21 cellular contexts compared by ENCODE assay signal in the genomic region with DNA sequence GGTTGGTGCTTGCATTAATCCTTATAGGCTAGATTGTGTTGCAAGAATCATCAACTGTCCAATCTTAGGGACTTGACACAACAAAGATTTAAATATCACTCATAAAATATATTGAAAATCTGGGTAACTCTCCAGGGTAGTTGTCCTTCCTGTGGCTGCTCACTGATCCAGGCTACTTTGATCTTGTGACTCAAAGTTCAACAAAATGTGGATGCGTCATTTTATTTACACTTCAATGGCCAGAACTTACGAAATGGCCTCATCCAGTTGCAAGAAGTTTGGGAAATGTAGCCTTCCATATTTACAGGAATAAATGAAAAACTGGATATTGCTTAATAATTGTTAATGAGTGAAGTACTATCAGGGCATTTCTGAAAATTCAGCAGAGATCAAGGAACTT.
DNase-seq lines count a peak whose midpoint lies in the region; TF ChIP-seq lines count a peak whose summit lies in the region.
"Had no signal": no experiment of that assay in that cellular context is flagged by ENCODE, and none has a peak within 500 bp of the region (broad histone marks: within the 10 kb centered on the region; RNA-seq: fewer than 3 reads in every experiment).

No MANE protein-coding gene starts in this region.

- H3K14ac ChIP-seq in trophoblast cell (ENCODE audit: low read length) = no peak overlapping the region

- no peak overlapping the region for H3K4ac ChIP-seq in trophoblast cell (ENCODE audit: low read depth, low read length)

- H3K27ac ChIP-seq in brain microvascular endothelial cell = no peak overlapping the region
- H3K27ac ChIP-seq in trophoblast cell (ENCODE audit: low read depth, low read length) = no peak overlapping the region
- no peak overlapping the region for H3K27ac ChIP-seq in coronary artery
- H3K27ac ChIP-seq: prostate gland had no signal

- no peak overlapping the region for H2BK120ac ChIP-seq in trophoblast cell (ENCODE audit: insufficient read depth, low read length, poor library complexity)

- no peak overlapping the region for H4K8ac ChIP-seq in trophoblast cell (ENCODE audit: low read depth, low read length)

- H4K91ac ChIP-seq in trophoblast cell (ENCODE audit: low read depth, low read length) = no peak overlapping the region

- DNase-seq in AG09319 (ENCODE audit: extremely low read depth, low read depth) (peak; percentile 20), HT1080 (ENCODE audit: low read depth) (peak; percentile 51), brain microvascular endothelial cell (peak; percentile 47), kidney epithelial cell (ENCODE audit: low read depth) (peak; percentile 61), trophoblast cell (no peak), coronary artery (ENCODE audit: low spot score) (no peak)
- DNase-seq in activated CD4-positive, alpha-beta T cell treated with anti-CD3 and anti-CD28 coated beads, Interleukin-2, amount 10 ng/mL, durations not matched to agents 24 days and 14 days = no peak
- DNase-seq in activated CD4-positive, alpha-beta T cell treated with anti-CD3 and anti-CD28 coated beads, Interleukin-2, amount 10 ng/mL, durations not matched to agents 7 days and 5 days = no peak
- DNase-seq: activated naive CD8-positive, alpha-beta T cell treated with anti-CD3 and anti-CD28 coated beads, Interleukin-2, amount 50 U/mL, for 24 hours; COR-L47; effector memory CD4-positive, alpha-beta T cell; mesendoderm; MV-4-11; NCI-H2081 treated with DMSO at 0.1 percent for 48 hours; NCI-H748 treated with DMSO at 0.1 percent for 48 hours; nephron progenitor cell; stimulated activated naive CD4-positive, alpha-beta T cell treated with Interleukin-2 at 50 U/mL for 16 hours had no signal

- H3K9me3 Mint-ChIP-seq in activated CD4-positive, alpha-beta T cell treated with anti-CD3 and anti-CD28 coated beads, Interleukin-2, amount 10 ng/mL, durations not matched to agents 24 days and 14 days = no peaks in the 10 kb centered on the region
- no peaks in the 10 kb centered on the region for H3K9me3 Mint-ChIP-seq in activated CD4-positive, alpha-beta T cell treated with anti-CD3 and anti-CD28 coated beads, Interleukin-2, amount 10 ng/mL, durations not matched to agents 7 days and 5 days
- H3K9me3 Mint-ChIP-seq: activated T-helper 17 cell treated with anti-CD3 and anti-CD28 coated beads, Interleukin-2, amount 50 U/mL, for 72 hours had no signal

- H3K36me3 ChIP-seq in brain microvascular endothelial cell (replicated peaks) (no peaks in the 10 kb centered on the region), kidney epithelial cell (ENCODE audit: control insufficient read depth, insufficient read depth, low read length) (no peaks in the 10 kb centered on the region), trophoblast cell (ENCODE audit: control insufficient read depth in 1 of 2, insufficient read depth in 2 of 2, low read length in 2 of 2) (peaks cover 0 to 2% of the 10 kb centered on the region in 2 experiments)
- H3K36me3 ChIP-seq: HAP-1, prostate gland had no signal

- no peak overlapping the region for H4K12ac ChIP-seq in trophoblast cell (ENCODE audit: low read depth, low read length)

- no peak for TF ChIP-seq CTCF in AG09319 (IDR thresholded peaks at IDR 0.05; ENCODE audit: low read depth, low read length)
- no peak for TF ChIP-seq CTCF in brain microvascular endothelial cell (IDR thresholded peaks at IDR 0.05; ENCODE audit: low read depth, low read length, missing control alignments)
- no peak for TF ChIP-seq CTCF in kidney epithelial cell (IDR thresholded peaks at IDR 0.05; ENCODE audit: insufficient read depth, low read length, poor library complexity, severe bottlenecking)
- TF ChIP-seq CTCF in coronary artery (IDR thresholded peaks at IDR 0.05) = no peak

- H3K4me3 ChIP-seq in brain microvascular endothelial cell (ENCODE audit: low read depth, low read length) (no peak overlapping the region), kidney epithelial cell (ENCODE audit: low read depth, low read length) (no peak overlapping the region), trophoblast cell (ENCODE audit: low read depth, low read length) (no peak overlapping the region), coronary artery (no peak overlapping the region)
- H3K4me3 ChIP-seq: HAP-1, prostate gland had no signal

- H3K27me3 ChIP-seq in brain microvascular endothelial cell (replicated peaks) = no peaks in the 10 kb centered on the region
- no peaks in the 10 kb centered on the region for H3K27me3 ChIP-seq in kidney epithelial cell (ENCODE audit: control insufficient read depth, insufficient read depth, low read length)
- no peaks in the 10 kb centered on the region for H3K27me3 ChIP-seq in trophoblast cell (ENCODE audit: insufficient read depth, low read length)

- no peaks in the 10 kb centered on the region for H3K36me3 Mint-ChIP-seq in activated CD4-positive, alpha-beta T cell treated with anti-CD3 and anti-CD28 coated beads, Interleukin-2, amount 10 ng/mL, durations not matched to agents 24 days and 14 days (ENCODE audit: low read depth)
- H3K36me3 Mint-ChIP-seq in activated CD4-positive, alpha-beta T cell treated with anti-CD3 and anti-CD28 coated beads, Interleukin-2, amount 10 ng/mL, durations not matched to agents 7 days and 5 days (ENCODE audit: low read depth) = no peaks in the 10 kb centered on the region

- no peak overlapping the region for H2AK5ac ChIP-seq in trophoblast cell (ENCODE audit: low read length)

- H3K4me1 Mint-ChIP-seq in activated CD4-positive, alpha-beta T cell treated with anti-CD3 and anti-CD28 coated beads, Interleukin-2, amount 10 ng/mL, durations not matched to agents 24 days and 14 days = no peaks in the 10 kb centered on the region
- no peaks in the 10 kb centered on the region for H3K4me1 Mint-ChIP-seq in activated CD4-positive, alpha-beta T cell treated with anti-CD3 and anti-CD28 coated beads, Interleukin-2, amount 10 ng/mL, durations not matched to agents 7 days and 5 days
- H3K4me1 Mint-ChIP-seq: activated naive CD8-positive, alpha-beta T cell treated with anti-CD3 and anti-CD28 coated beads, Interleukin-2, amount 50 U/mL, for 24 hours; activated T-helper 17 cell treated with anti-CD3 and anti-CD28 coated beads, Interleukin-2, amount 50 U/mL, for 72 hours; central memory CD8-positive, alpha-beta T cell had no signal

- POLR2A ChIA-PET in activated CD4-positive, alpha-beta T cell treated with anti-CD3 and anti-CD28 coated beads, Interleukin-2, amount 10 ng/mL, durations not matched to agents 7 days and 5 days (lab: Charles Lee) = no interaction called here

- peaks cover 0 to 5% of the 10 kb centered on the region in 2 experiments for H3K4me1 ChIP-seq in trophoblast cell (ENCODE audit: control insufficient read depth in 1 of 2, insufficient read depth in 2 of 2, low read length in 2 of 2)
- H3K4me1 ChIP-seq: HAP-1, prostate gland had no signal

- no peak overlapping the region for H3K4me3 Mint-ChIP-seq in activated CD4-positive, alpha-beta T cell treated with anti-CD3 and anti-CD28 coated beads, Interleukin-2, amount 10 ng/mL, durations not matched to agents 24 days and 14 days
- no peak overlapping the region for H3K4me3 Mint-ChIP-seq in activated CD4-positive, alpha-beta T cell treated with anti-CD3 and anti-CD28 coated beads, Interleukin-2, amount 10 ng/mL, durations not matched to agents 7 days and 5 days
- H3K4me3 Mint-ChIP-seq: activated naive CD8-positive, alpha-beta T cell treated with anti-CD3 and anti-CD28 coated beads, Interleukin-2, amount 50 U/mL, for 24 hours; activated T-helper 17 cell treated with anti-CD3 and anti-CD28 coated beads, Interleukin-2, amount 50 U/mL, for 72 hours; central memory CD8-positive, alpha-beta T cell; nephron progenitor cell had no signal

- H2BK5ac ChIP-seq in trophoblast cell (ENCODE audit: low read depth, low read length, poor library complexity) = no peak overlapping the region

- H2AFZ ChIP-seq in trophoblast cell (ENCODE audit: insufficient read depth, low read length, poor library complexity) = no peak overlapping the region

- no peak overlapping the region for H3K27ac Mint-ChIP-seq in activated CD4-positive, alpha-beta T cell treated with anti-CD3 and anti-CD28 coated beads, Interleukin-2, amount 10 ng/mL, durations not matched to agents 24 days and 14 days
- no peak overlapping the region for H3K27ac Mint-ChIP-seq in activated CD4-positive, alpha-beta T cell treated with anti-CD3 and anti-CD28 coated beads, Interleukin-2, amount 10 ng/mL, durations not matched to agents 7 days and 5 days
- H3K27ac Mint-ChIP-seq: activated naive CD8-positive, alpha-beta T cell treated with anti-CD3 and anti-CD28 coated beads, Interleukin-2, amount 50 U/mL, for 24 hours; activated T-helper 17 cell treated with anti-CD3 and anti-CD28 coated beads, Interleukin-2, amount 50 U/mL, for 72 hours; nephron progenitor cell had no signal

- in situ Hi-C loops in brain microvascular endothelial cell (cut with HindIII; ENCODE audit: low pct_ligation_motif_present, low sequenced_read_pairs) = no loop called here

- H3K9me3 ChIP-seq in trophoblast cell (ENCODE audit: insufficient read depth, low read depth, low read length) = no peaks in the 10 kb centered on the region
- H3K9me3 ChIP-seq: HAP-1, prostate gland had no signal

- intact Hi-C loops in activated CD4-positive, alpha-beta T cell treated with anti-CD3 and anti-CD28 coated beads, Interleukin-2, amount 10 ng/mL, durations not matched to agents 24 days and 14 days (cut with micrococcal nuclease) = no loop called here

- no peaks in the 10 kb centered on the region for H3K79me1 ChIP-seq in trophoblast cell (ENCODE audit: low read length)

- no peak overlapping the region for H3K23ac ChIP-seq in trophoblast cell (ENCODE audit: low read length)

- no peaks in the 10 kb centered on the region for H3K79me2 ChIP-seq in trophoblast cell (ENCODE audit: control insufficient read depth, insufficient read depth, low read length, poor library complexity)

- CTCF ChIA-PET in activated CD4-positive, alpha-beta T cell treated with anti-CD3 and anti-CD28 coated beads, Interleukin-2, amount 10 ng/mL, durations not matched to agents 7 days and 5 days (lab: Charles Lee) = no interaction called here

- H3K9ac ChIP-seq in trophoblast cell (ENCODE audit: low read length) = no peak overlapping the region

- no peak overlapping the region for H2BK12ac ChIP-seq in trophoblast cell (ENCODE audit: low read length)

- no peak overlapping the region for H3K18ac ChIP-seq in trophoblast cell (ENCODE audit: low read length)

- no peak overlapping the region for H3K4me2 ChIP-seq in trophoblast cell (ENCODE audit: low read length)

- peaks cover 6% of the 10 kb centered on the region for H3K27me3 Mint-ChIP-seq in activated CD4-positive, alpha-beta T cell treated with anti-CD3 and anti-CD28 coated beads, Interleukin-2, amount 10 ng/mL, durations not matched to agents 24 days and 14 days
- H3K27me3 Mint-ChIP-seq in activated CD4-positive, alpha-beta T cell treated with anti-CD3 and anti-CD28 coated beads, Interleukin-2, amount 10 ng/mL, durations not matched to agents 7 days and 5 days = peaks cover 6% of the 10 kb centered on the region
- H3K27me3 Mint-ChIP-seq: central memory CD8-positive, alpha-beta T cell had no signal

- no CpG with 5 or more reads among the region's 2 CpGs for WGBS in trophoblast cell (ENCODE audit: extremely low coverage, insufficient coverage, insufficient read length)

Comparison
In these comparisons a context has a peak if more than half of its experiments do, and no peak if none do; other contexts are left out.
1. DNase-seq: peak in AG09319 (single experiment), HT1080 (single experiment), brain microvascular endothelial cell (single experiment) and kidney epithelial cell (single experiment); none in trophoblast cell (0 of 2), activated CD4-positive, alpha-beta T cell treated with anti-CD3 and anti-CD28 coated beads, Interleukin-2, amount 10 ng/mL, durations not matched to agents 24 days and 14 days (single experiment), coronary artery (single experiment) and activated CD4-positive, alpha-beta T cell treated with anti-CD3 and anti-CD28 coated beads, Interleukin-2, amount 10 ng/mL, durations not matched to agents 7 days and 5 days (single experiment).